25 cellular contexts compared by ENCODE assay signal in genomic region chr2:171789956-171790355, GRCh38.
"Had no signal": no experiment of that assay in that cellular context is flagged by ENCODE, and none has a peak within 500 bp of the region (broad histone marks: within the 10 kb centered on the region; RNA-seq: fewer than 3 reads in every experiment).

No MANE protein-coding gene starts in this region.

- H3K4me3 ChIP-seq: cardiac muscle cell, SK-N-MC had no signal

- H3K27ac Mint-ChIP-seq: activated CD8-positive, alpha-beta T cell treated with anti-CD3 and anti-CD28 coated beads, Interleukin-2, amount 10 ng/mL, durations not matched to agents 7 days and 5 days; activated naive CD4-positive, alpha-beta T cell treated with anti-CD3 and anti-CD28 coated beads, Interleukin-2, amount 10 ng/mL, durations not matched to agents 7 days and 5 days; activated naive CD8-positive, alpha-beta T cell treated with anti-CD3 and anti-CD28 coated beads for 36 hours had no signal

- H3K27me3 Mint-ChIP-seq: activated naive CD4-positive, alpha-beta T cell treated with anti-CD3 and anti-CD28 coated beads, Interleukin-2, amount 10 ng/mL, durations not matched to agents 7 days and 5 days; activated naive CD8-positive, alpha-beta T cell treated with anti-CD3 and anti-CD28 coated beads for 36 hours had no signal

- H3K9me3 Mint-ChIP-seq: activated naive CD4-positive, alpha-beta T cell treated with anti-CD3 and anti-CD28 coated beads, Interleukin-2, amount 10 ng/mL, durations not matched to agents 7 days and 5 days; activated naive CD8-positive, alpha-beta T cell treated with anti-CD3 and anti-CD28 coated beads for 36 hours had no signal

- H3K4me3 Mint-ChIP-seq: activated CD8-positive, alpha-beta T cell treated with anti-CD3 and anti-CD28 coated beads, Interleukin-2, amount 10 ng/mL, durations not matched to agents 7 days and 5 days; activated naive CD4-positive, alpha-beta T cell treated with anti-CD3 and anti-CD28 coated beads, Interleukin-2, amount 10 ng/mL, durations not matched to agents 7 days and 5 days; activated naive CD8-positive, alpha-beta T cell treated with anti-CD3 and anti-CD28 coated beads for 36 hours had no signal

- DNase-seq: activated CD4-positive, alpha-beta T cell treated with anti-CD3 and anti-CD28 coated beads for 4 hours; activated CD4-positive, alpha-beta T cell treated with anti-CD3 and anti-CD28 coated beads, Interleukin-2, amount 50 U/mL, for 4 hours; activated CD8-positive, alpha-beta memory T cell treated with anti-CD3 and anti-CD28 coated beads, Interleukin-2, amount 50 U/mL, for 48 hours; activated CD8-positive, alpha-beta T cell treated with anti-CD3 and anti-CD28 coated beads, Interleukin-2, amount 10 ng/mL, durations not matched to agents 7 days and 5 days; activated gamma-delta T cell treated with Interleukin-2 at 50 U/mL for 16 hours; activated naive CD4-positive, alpha-beta T cell treated with anti-CD3 and anti-CD28 coated beads, Interleukin-2, amount 10 ng/mL, durations not matched to agents 7 days and 5 days; activated naive CD8-positive, alpha-beta T cell treated with anti-CD3 and anti-CD28 coated beads for 36 hours; activated T-cell treated with anti-CD3 and anti-CD28 coated beads, Interleukin-2, amount 50 U/mL, for 1 hour; brain microvascular endothelial cell; cerebellar nuclear complex; Kasumi-1; NCI-H1105 treated with DMSO at 0.1 percent for 48 hours; NCI-H1436 treated with DMSO at 0.1 percent for 48 hours; NCI-H187; NCI-H2081 treated with DMSO at 0.1 percent for 48 hours; NCI-H2171; NCI-H2227 treated with DMSO at 0.1 percent for 48 hours; NCI-H526; NCI-H82; T-helper 1 cell; WERI-Rb-1 had no signal

- ATAC-seq: activated CD4-positive, CD25-positive, alpha-beta regulatory T cell treated with anti-CD3 and anti-CD28 coated beads, Interleukin-2, amount 50 U/mL, for 24 hours; activated CD8-positive, alpha-beta T cell treated with anti-CD3 and anti-CD28 coated beads, Interleukin-2, amount 10 ng/mL, durations not matched to agents 7 days and 5 days; Right ventricle myocardium inferior had no signal

- H3K27ac ChIP-seq: brain microvascular endothelial cell, cardiac muscle cell, SK-N-MC, WERI-Rb-1 had no signal

- H3K27me3 ChIP-seq: brain microvascular endothelial cell, cardiac muscle cell had no signal
